20 cellular contexts compared by ENCODE assay signal in the genomic region with DNA sequence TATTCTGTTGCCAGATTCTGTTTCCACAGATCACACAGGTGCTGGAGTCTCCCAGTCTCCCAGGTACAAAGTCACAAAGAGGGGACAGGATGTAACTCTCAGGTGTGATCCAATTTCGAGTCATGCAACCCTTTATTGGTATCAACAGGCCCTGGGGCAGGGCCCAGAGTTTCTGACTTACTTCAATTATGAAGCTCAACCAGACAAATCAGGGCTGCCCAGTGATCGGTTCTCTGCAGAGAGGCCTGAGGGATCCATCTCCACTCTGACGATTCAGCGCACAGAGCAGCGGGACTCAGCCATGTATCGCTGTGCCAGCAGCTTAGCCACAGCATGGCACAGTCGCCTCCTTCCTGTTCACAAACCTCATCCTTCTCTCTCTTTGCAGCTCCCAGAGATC.
A peak's percentile ranks its signal among the peaks of the same experiment; 100 is the strongest.
DNase-seq lines count a peak whose midpoint lies in the region; ATAC-seq and TF ChIP-seq lines count a peak whose summit lies in the region.
"Had no signal": no experiment of that assay in that cellular context is flagged by ENCODE, and none has a peak within 500 bp of the region (broad histone marks: within the 10 kb centered on the region; RNA-seq: fewer than 3 reads in every experiment).

No MANE protein-coding gene starts in this region.

- peak; percentile 35 for DNase-seq in activated CD8-positive, alpha-beta T cell treated with anti-CD3 and anti-CD28 coated beads for 36 hours
- no peak for DNase-seq in activated CD8-positive, alpha-beta T cell treated with anti-CD3 and anti-CD28 coated beads, Interleukin-2, amount 10 ng/mL, durations not matched to agents 7 days and 5 days
- no peak for DNase-seq in CD4-positive, alpha-beta T cell
- DNase-seq in RPMI8226 (peak; percentile 15), foreskin keratinocyte (peak in 1 of 2 donors; percentile 23), RKO (ENCODE audit: low spot score) (no peak)
- DNase-seq: IMR-90; NCI-H1092 treated with DMSO at 0.1 percent for 48 hours; NCI-H1436 treated with DMSO at 0.1 percent for 48 hours; NCI-H2029; NCI-H2227 treated with DMSO at 0.1 percent for 48 hours; NCI-H510A; NCI-H774; NK-92 treated with Interleukin-12 subunit alpha and Interleukin-12 subunit beta, amount 100 ng/mL, for 24 hours; Peyer's patch had no signal

- no peaks in the 10 kb centered on the region for H3K27me3 Mint-ChIP-seq in activated CD8-positive, alpha-beta T cell treated with anti-CD3 and anti-CD28 coated beads for 36 hours
- peaks cover 4% of the 10 kb centered on the region for H3K27me3 Mint-ChIP-seq in activated CD8-positive, alpha-beta T cell treated with anti-CD3 and anti-CD28 coated beads, Interleukin-2, amount 10 ng/mL, durations not matched to agents 7 days and 5 days (ENCODE audit: low read depth)
- no peaks in the 10 kb centered on the region for H3K27me3 Mint-ChIP-seq in CD4-positive, alpha-beta T cell
- H3K27me3 Mint-ChIP-seq in stimulated activated memory B cell treated with anti-CD40 and anti-IgM and Interleukin-4, amounts not matched to agents 10 μg/mL and 1 μg/mL and 100 μg/mL, for 72 hours = peaks cover 37% of the 10 kb centered on the region

- H3K27ac Mint-ChIP-seq in activated CD8-positive, alpha-beta T cell treated with anti-CD3 and anti-CD28 coated beads for 36 hours = no peak overlapping the region
- H3K27ac Mint-ChIP-seq in activated CD8-positive, alpha-beta T cell treated with anti-CD3 and anti-CD28 coated beads, Interleukin-2, amount 10 ng/mL, durations not matched to agents 7 days and 5 days = no peak overlapping the region
- peak overlapping the region; percentile 62 for H3K27ac Mint-ChIP-seq in CD4-positive, alpha-beta T cell
- H3K27ac Mint-ChIP-seq in stimulated activated memory B cell treated with anti-CD40 and anti-IgM and Interleukin-4, amounts not matched to agents 10 μg/mL and 1 μg/mL and 100 μg/mL, for 72 hours = no peak overlapping the region

- no peak overlapping the region for H3K4me3 Mint-ChIP-seq in activated CD8-positive, alpha-beta T cell treated with anti-CD3 and anti-CD28 coated beads for 36 hours
- no peak overlapping the region for H3K4me3 Mint-ChIP-seq in activated CD8-positive, alpha-beta T cell treated with anti-CD3 and anti-CD28 coated beads, Interleukin-2, amount 10 ng/mL, durations not matched to agents 7 days and 5 days
- no peak overlapping the region for H3K4me3 Mint-ChIP-seq in CD4-positive, alpha-beta T cell
- H3K4me3 Mint-ChIP-seq in stimulated activated memory B cell treated with anti-CD40 and anti-IgM and Interleukin-4, amounts not matched to agents 10 μg/mL and 1 μg/mL and 100 μg/mL, for 72 hours = no peak overlapping the region
- H3K4me3 Mint-ChIP-seq: CD14-positive monocyte had no signal

- peaks cover 7% of the 10 kb centered on the region for H3K4me1 ChIP-seq in foreskin keratinocyte

- POLR2A ChIA-PET in activated CD8-positive, alpha-beta T cell treated with anti-CD3 and anti-CD28 coated beads for 36 hours (lab: Charles Lee) = no interaction called here
- POLR2A ChIA-PET in activated CD8-positive, alpha-beta T cell treated with anti-CD3 and anti-CD28 coated beads, Interleukin-2, amount 10 ng/mL, durations not matched to agents 7 days and 5 days (lab: Charles Lee) = no interaction called here
- POLR2A ChIA-PET in CD4-positive, alpha-beta T cell (lab: Charles Lee) = interaction anchor here (1.6 kb wide), 1 partner anchor 11 kb away, joined by 4 read pairs; no protein-coding TSS in a partner anchor

- intact Hi-C loops in activated CD8-positive, alpha-beta T cell treated with anti-CD3 and anti-CD28 coated beads for 36 hours (cut with micrococcal nuclease) = no loop called here
- intact Hi-C loops in CD4-positive, alpha-beta T cell (cut with DNase I, micrococcal nuclease) = no loop called here

- H3K27ac ChIP-seq in CD4-positive, alpha-beta T cell (ENCODE audit: low read depth, low read length) = no peak overlapping the region
- H3K27ac ChIP-seq in foreskin keratinocyte = no peak overlapping the region
- H3K27ac ChIP-seq: KMS-11, Peyer's patch had no signal

- ATAC-seq in activated CD8-positive, alpha-beta T cell treated with anti-CD3 and anti-CD28 coated beads for 36 hours = peak; percentile 36
- no peak for ATAC-seq in activated CD8-positive, alpha-beta T cell treated with anti-CD3 and anti-CD28 coated beads, Interleukin-2, amount 10 ng/mL, durations not matched to agents 7 days and 5 days
- peak; percentile 22 for ATAC-seq in CD4-positive, alpha-beta T cell (ENCODE audit: poor library complexity)
- ATAC-seq in foreskin keratinocyte = peak; percentile 3
- no peak for ATAC-seq in stimulated activated memory B cell treated with anti-CD40 and anti-IgM and Interleukin-4, amounts not matched to agents 10 μg/mL and 1 μg/mL and 100 μg/mL, for 72 hours
- no peak for ATAC-seq in GM21360 (IDR thresholded peaks at IDR 0.05; ENCODE audit: unreplicated experiment)
- ATAC-seq: Right ventricle myocardium inferior had no signal

- no peaks in the 10 kb centered on the region for H3K9me3 ChIP-seq in CD4-positive, alpha-beta T cell (ENCODE audit: control insufficient read depth, low read length)
- H3K9me3 ChIP-seq: Peyer's patch had no signal

- no peaks in the 10 kb centered on the region for H3K9me3 Mint-ChIP-seq in activated CD8-positive, alpha-beta T cell treated with anti-CD3 and anti-CD28 coated beads for 36 hours
- no peaks in the 10 kb centered on the region for H3K9me3 Mint-ChIP-seq in activated CD8-positive, alpha-beta T cell treated with anti-CD3 and anti-CD28 coated beads, Interleukin-2, amount 10 ng/mL, durations not matched to agents 7 days and 5 days (ENCODE audit: insufficient read depth)
- no peaks in the 10 kb centered on the region for H3K9me3 Mint-ChIP-seq in CD4-positive, alpha-beta T cell
- no peaks in the 10 kb centered on the region for H3K9me3 Mint-ChIP-seq in stimulated activated memory B cell treated with anti-CD40 and anti-IgM and Interleukin-4, amounts not matched to agents 10 μg/mL and 1 μg/mL and 100 μg/mL, for 72 hours
- H3K9me3 Mint-ChIP-seq: CD14-positive monocyte had no signal

- CTCF ChIA-PET in activated CD8-positive, alpha-beta T cell treated with anti-CD3 and anti-CD28 coated beads for 36 hours (lab: Charles Lee) = interaction anchor here (1.0 to 1.7 kb wide), 3 partner anchors 9 to 52 kb away, joined by 3 to 5 read pairs (median 4); no protein-coding TSS in a partner anchor
- CTCF ChIA-PET in activated CD8-positive, alpha-beta T cell treated with anti-CD3 and anti-CD28 coated beads, Interleukin-2, amount 10 ng/mL, durations not matched to agents 7 days and 5 days (lab: Charles Lee) = no interaction called here
- CTCF ChIA-PET in CD4-positive, alpha-beta T cell (lab: Charles Lee) = no interaction called here

- H3K4me1 Mint-ChIP-seq in activated CD8-positive, alpha-beta T cell treated with anti-CD3 and anti-CD28 coated beads for 36 hours (ENCODE audit: low read depth) = peaks cover 36% of the 10 kb centered on the region
- peaks cover 37% of the 10 kb centered on the region for H3K4me1 Mint-ChIP-seq in activated CD8-positive, alpha-beta T cell treated with anti-CD3 and anti-CD28 coated beads, Interleukin-2, amount 10 ng/mL, durations not matched to agents 7 days and 5 days (ENCODE audit: low read depth)
- H3K4me1 Mint-ChIP-seq in CD4-positive, alpha-beta T cell (ENCODE audit: low read depth) = peaks cover 65% of the 10 kb centered on the region
- H3K4me1 Mint-ChIP-seq in stimulated activated memory B cell treated with anti-CD40 and anti-IgM and Interleukin-4, amounts not matched to agents 10 μg/mL and 1 μg/mL and 100 μg/mL, for 72 hours = peaks cover 7% of the 10 kb centered on the region

- no peak for TF ChIP-seq CTCF in activated CD8-positive, alpha-beta T cell treated with anti-CD3 and anti-CD28 coated beads for 36 hours (IDR thresholded peaks at IDR 0.05)
- no peak for TF ChIP-seq CTCF in CD4-positive, alpha-beta T cell (IDR thresholded peaks at IDR 0.05)
- no peak for TF ChIP-seq CTCF in foreskin keratinocyte (conservative IDR thresholded peaks at IDR 0.05)

- H3K27me3 ChIP-seq in CD4-positive, alpha-beta T cell (ENCODE audit: control insufficient read depth, insufficient read depth, low read length) = no peaks in the 10 kb centered on the region
- H3K27me3 ChIP-seq in foreskin keratinocyte = no peaks in the 10 kb centered on the region
- H3K27me3 ChIP-seq: Peyer's patch had no signal

- no peaks in the 10 kb centered on the region for H3K36me3 Mint-ChIP-seq in activated CD8-positive, alpha-beta T cell treated with anti-CD3 and anti-CD28 coated beads for 36 hours (ENCODE audit: low read depth)
- no peaks in the 10 kb centered on the region for H3K36me3 Mint-ChIP-seq in activated CD8-positive, alpha-beta T cell treated with anti-CD3 and anti-CD28 coated beads, Interleukin-2, amount 10 ng/mL, durations not matched to agents 7 days and 5 days (ENCODE audit: low read depth)
- no peaks in the 10 kb centered on the region for H3K36me3 Mint-ChIP-seq in CD4-positive, alpha-beta T cell (ENCODE audit: low read depth)
- no peaks in the 10 kb centered on the region for H3K36me3 Mint-ChIP-seq in stimulated activated memory B cell treated with anti-CD40 and anti-IgM and Interleukin-4, amounts not matched to agents 10 μg/mL and 1 μg/mL and 100 μg/mL, for 72 hours
- H3K36me3 Mint-ChIP-seq: CD14-positive monocyte had no signal

Comparison
In these comparisons a context has a peak if more than half of its experiments do, and no peak if none do; other contexts are left out.
1. ATAC-seq: peak in activated CD8-positive, alpha-beta T cell treated with anti-CD3 and anti-CD28 coated beads for 36 hours (single experiment), CD4-positive, alpha-beta T cell (single experiment) and foreskin keratinocyte (single experiment); none in activated CD8-positive, alpha-beta T cell treated with anti-CD3 and anti-CD28 coated beads, Interleukin-2, amount 10 ng/mL, durations not matched to agents 7 days and 5 days (single experiment), stimulated activated memory B cell treated with anti-CD40 and anti-IgM and Interleukin-4, amounts not matched to agents 10 μg/mL and 1 μg/mL and 100 μg/mL, for 72 hours (single experiment) and GM21360 (single experiment).
2. DNase-seq: peak in activated CD8-positive, alpha-beta T cell treated with anti-CD3 and anti-CD28 coated beads for 36 hours (single experiment) and RPMI8226 (single experiment); none in activated CD8-positive, alpha-beta T cell treated with anti-CD3 and anti-CD28 coated beads, Interleukin-2, amount 10 ng/mL, durations not matched to agents 7 days and 5 days (single experiment), CD4-positive, alpha-beta T cell (0 of 10) and RKO (single experiment).